In the genomic region with DNA sequence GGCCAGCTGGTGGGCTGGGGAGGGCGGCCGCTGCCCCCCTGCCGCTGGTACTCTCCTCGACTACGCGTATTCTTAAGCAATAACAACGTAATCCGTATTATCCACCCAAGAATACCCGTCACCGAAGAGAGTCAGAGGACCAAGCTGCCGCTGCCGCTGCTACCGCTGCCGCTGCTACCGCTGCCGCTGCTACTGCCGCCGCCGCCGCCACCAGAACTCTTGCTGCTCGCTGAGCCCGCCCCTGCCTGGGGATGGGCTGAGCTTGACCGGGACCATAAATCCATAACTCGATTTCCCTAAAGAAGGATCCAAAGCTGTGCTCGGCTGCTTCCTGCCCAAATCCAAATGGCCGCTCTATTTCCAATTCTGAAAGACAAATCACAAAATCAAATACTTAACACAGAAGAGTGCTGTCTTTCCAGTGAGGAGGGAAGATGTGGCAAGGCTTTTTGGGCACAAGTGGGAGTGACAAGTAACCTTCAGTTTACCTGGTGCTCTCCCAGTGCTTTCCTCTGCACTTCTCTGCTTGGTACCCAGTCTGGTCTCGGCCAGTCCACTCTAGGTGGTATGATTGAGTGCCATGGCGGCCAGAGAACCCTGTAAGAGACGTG, we compare ENCODE assay signal across 8 cellular contexts.
DNase-seq lines count a peak whose midpoint lies in the region; ATAC-seq and TF ChIP-seq lines count a peak whose summit lies in the region.

No MANE protein-coding gene starts in this region.

- TF ChIP-seq CTCF in BE2C (IDR thresholded peaks at IDR 0.05; ENCODE audit: low read depth, low read length) (no peak), GM13976 (IDR thresholded peaks at IDR 0.05; ENCODE audit: borderline replicate concordance, control extremely low read depth, extremely low read depth, insufficient read depth, missing control alignments) (no peak)

- peak; percentile 71 for DNase-seq in BE2C
- peak; percentile 52 for DNase-seq in HT1080 (ENCODE audit: low read depth)
- DNase-seq in right cardiac atrium: peak in 2 of 3 donors; percentile 18 to 31
- peak; percentile 44 for DNase-seq in stimulated activated CD8-positive, alpha-beta memory T cell treated with anti-CD3 and anti-CD28 coated beads, Interleukin-4, amount 100 ng/mL, for 48 hours
- DNase-seq in GM13976 (ENCODE audit: low spot score): no peak

- H3K4me3 ChIP-seq in BE2C (ENCODE audit: low read depth, low read length) (peak overlapping the region; percentile 79), right cardiac atrium (ENCODE audit: low read length) (peak overlapping the region; percentile 76)

- H3K27ac Mint-ChIP-seq in activated naive CD4-positive, alpha-beta T cell treated with anti-CD3 and anti-CD28 coated beads, Interleukin-2, amount 50 U/mL, for 24 hours: no peak overlapping the region

- intact Hi-C loops in right cardiac atrium (cut with DNase I): no loop called here

- peaks cover 35% of the 10 kb centered on the region for H3K36me3 ChIP-seq in BE2C

- WGBS in right cardiac atrium: 5% methylated on average over 29 of the region's 29 CpGs

- H3K9me3 ChIP-seq in BE2C (no peaks in the 10 kb centered on the region), right cardiac atrium (ENCODE audit: control insufficient read depth, low read length) (no peaks in the 10 kb centered on the region)

- H3K4me3 Mint-ChIP-seq in activated naive CD4-positive, alpha-beta T cell treated with anti-CD3 and anti-CD28 coated beads, Interleukin-2, amount 50 U/mL, for 24 hours: peak overlapping the region; percentile 86

- H3K36me3 Mint-ChIP-seq in activated naive CD4-positive, alpha-beta T cell treated with anti-CD3 and anti-CD28 coated beads, Interleukin-2, amount 50 U/mL, for 24 hours: no peaks in the 10 kb centered on the region

- peaks cover 3% of the 10 kb centered on the region for H3K9me3 Mint-ChIP-seq in activated naive CD4-positive, alpha-beta T cell treated with anti-CD3 and anti-CD28 coated beads, Interleukin-2, amount 50 U/mL, for 24 hours

- H3K4me1 Mint-ChIP-seq in activated naive CD4-positive, alpha-beta T cell treated with anti-CD3 and anti-CD28 coated beads, Interleukin-2, amount 50 U/mL, for 24 hours: peaks cover 38% of the 10 kb centered on the region

- no peak for ATAC-seq in right cardiac atrium
- no peak for ATAC-seq in HG03025 (IDR thresholded peaks at IDR 0.05; ENCODE audit: low FRiP score, unreplicated experiment)
- no peak for ATAC-seq in HG03342 (IDR thresholded peaks at IDR 0.05; ENCODE audit: unreplicated experiment)

- in situ Hi-C loops in GM13976 (cut with MboI; ENCODE audit: low sequenced_read_pairs, unreplicated experiment): loop anchor here (25.0 kb wide), 1 partner anchor 234 kb away; no protein-coding TSS in a partner anchor

- H3K27me3 Mint-ChIP-seq in activated naive CD4-positive, alpha-beta T cell treated with anti-CD3 and anti-CD28 coated beads, Interleukin-2, amount 50 U/mL, for 24 hours: peaks cover 67% of the 10 kb centered on the region

- H3K27me3 ChIP-seq in BE2C: no peaks in the 10 kb centered on the region
- no peaks in the 10 kb centered on the region for H3K27me3 ChIP-seq in right cardiac atrium (ENCODE audit: control insufficient read depth, insufficient read depth)

- H3K27ac ChIP-seq in right cardiac atrium (ENCODE audit: low read length): no peak overlapping the region

- H3K4me1 ChIP-seq in BE2C (peaks cover 8% of the 10 kb centered on the region; the same call in 1 of the 2 replicates), right cardiac atrium (ENCODE audit: control insufficient read depth, insufficient read depth, low read length) (peaks cover 4% of the 10 kb centered on the region)
